9 cellular contexts compared by ENCODE assay signal in the genomic region with DNA sequence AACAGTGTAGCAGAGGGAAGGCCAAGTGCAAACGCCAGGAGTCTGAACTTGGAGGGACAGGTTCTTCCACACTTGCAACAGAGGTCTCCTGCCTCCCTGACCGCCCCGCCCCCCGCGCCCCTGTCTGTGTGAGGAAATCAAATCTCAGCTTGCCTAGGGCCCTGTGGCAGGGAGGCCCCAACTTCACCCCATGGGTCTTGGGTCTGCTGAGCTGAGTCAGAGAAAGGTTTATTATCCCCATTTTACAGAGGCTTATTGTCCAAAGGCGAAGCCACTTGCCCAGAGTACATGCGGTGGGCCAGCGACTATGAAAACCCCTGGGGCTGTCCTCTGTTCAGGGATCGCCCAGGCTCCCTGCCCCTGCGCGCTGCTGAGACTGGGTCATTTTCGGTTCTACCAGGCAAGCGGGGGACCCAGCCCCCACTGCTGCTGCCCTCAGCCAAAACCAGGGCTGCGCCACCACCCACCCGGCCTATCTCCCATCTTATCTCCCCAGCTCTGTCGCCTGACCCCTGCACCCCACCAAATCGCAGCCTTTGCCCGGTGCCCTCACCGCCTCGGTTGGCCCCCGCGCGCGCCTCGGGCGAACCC. TPM values are rescaled to one million over a fixed set of nuclear protein-coding genes. Genes with fewer than 3 reads are reported as not detected.
DNase-seq lines count a peak whose midpoint lies in the region; ATAC-seq lines count a peak whose summit lies in the region.
"Had no signal": no experiment of that assay in that cellular context is flagged by ENCODE, and none has a peak within 500 bp of the region (broad histone marks: within the 10 kb centered on the region; RNA-seq: fewer than 3 reads in every experiment).

No MANE protein-coding gene starts in this region.

- H3K27me3 Mint-ChIP-seq in activated T-helper 2 cell treated with anti-CD3 and anti-CD28 coated beads, Interferon-gamma antibody, Interleukin-2, Interleukin-4, amounts not matched to agents 10 μg/mL and 5 μg/mL and 100 μg/mL, durations not matched to agents 14 hours and 24 hours and 36 hours (ENCODE audit: low read depth) = peaks cover 3% of the 10 kb centered on the region
- no peaks in the 10 kb centered on the region for H3K27me3 Mint-ChIP-seq in stimulated activated naive CD8-positive, alpha-beta T cell treated with anti-CD3 and anti-CD28 coated beads, Interleukin-15, Interleukin-2, amounts not matched to agents 100 ng/mL and 50 ng/mL, for 24 hours

- peak overlapping the region; percentile 56 for H3K4me3 ChIP-seq in iPS-18c (ENCODE audit: insufficient read depth, low read depth, low read length)

- H3K4me1 Mint-ChIP-seq in activated T-helper 2 cell treated with anti-CD3 and anti-CD28 coated beads, Interferon-gamma antibody, Interleukin-2, Interleukin-4, amounts not matched to agents 10 μg/mL and 5 μg/mL and 100 μg/mL, durations not matched to agents 14 hours and 24 hours and 36 hours (ENCODE audit: low read depth) = peaks cover 16% of the 10 kb centered on the region
- H3K4me1 Mint-ChIP-seq in stimulated activated naive CD8-positive, alpha-beta T cell treated with anti-CD3 and anti-CD28 coated beads, Interleukin-15, Interleukin-2, amounts not matched to agents 100 ng/mL and 50 ng/mL, for 24 hours (ENCODE audit: low read depth) = peaks cover 29% of the 10 kb centered on the region

- H3K27ac Mint-ChIP-seq in activated T-helper 2 cell treated with anti-CD3 and anti-CD28 coated beads, Interferon-gamma antibody, Interleukin-2, Interleukin-4, amounts not matched to agents 10 μg/mL and 5 μg/mL and 100 μg/mL, durations not matched to agents 14 hours and 24 hours and 36 hours = peak overlapping the region; percentile 46
- no peak overlapping the region for H3K27ac Mint-ChIP-seq in stimulated activated naive CD8-positive, alpha-beta T cell treated with anti-CD3 and anti-CD28 coated beads, Interleukin-15, Interleukin-2, amounts not matched to agents 100 ng/mL and 50 ng/mL, for 24 hours

- H3K9me3 Mint-ChIP-seq in activated T-helper 2 cell treated with anti-CD3 and anti-CD28 coated beads, Interferon-gamma antibody, Interleukin-2, Interleukin-4, amounts not matched to agents 10 μg/mL and 5 μg/mL and 100 μg/mL, durations not matched to agents 14 hours and 24 hours and 36 hours = no peaks in the 10 kb centered on the region
- H3K9me3 Mint-ChIP-seq in stimulated activated naive CD8-positive, alpha-beta T cell treated with anti-CD3 and anti-CD28 coated beads, Interleukin-15, Interleukin-2, amounts not matched to agents 100 ng/mL and 50 ng/mL, for 24 hours = no peaks in the 10 kb centered on the region

- H3K9me3 ChIP-seq in iPS-18c (ENCODE audit: control insufficient read depth, insufficient read depth, low read length) = no peaks in the 10 kb centered on the region

- ATAC-seq in HG03039 (IDR thresholded peaks at IDR 0.05; ENCODE audit: unreplicated experiment) = peak; percentile 4
- ATAC-seq in HG03442 (IDR thresholded peaks at IDR 0.05; ENCODE audit: unreplicated experiment) = no peak
- no peak for ATAC-seq in HG03196 (IDR thresholded peaks at IDR 0.05; ENCODE audit: unreplicated experiment)

- no peak for DNase-seq in activated T-helper 2 cell treated with anti-CD3 and anti-CD28 coated beads, Interferon-gamma antibody, Interleukin-2, Interleukin-4, amounts not matched to agents 10 μg/mL and 5 μg/mL and 100 μg/mL, durations not matched to agents 14 hours and 24 hours and 36 hours (ENCODE audit: low spot score)
- DNase-seq in NCI-H524 (lab: John Stamatoyannopoulos, UW) = no peak
- DNase-seq in NCI-H226 = no peak

- intact Hi-C loops in activated T-helper 2 cell treated with anti-CD3 and anti-CD28 coated beads, Interferon-gamma antibody, Interleukin-2, Interleukin-4, amounts not matched to agents 10 μg/mL and 5 μg/mL and 100 μg/mL, durations not matched to agents 14 hours and 24 hours and 36 hours (cut with micrococcal nuclease) = loop anchor here (2.0 kb wide), 1 partner anchor 13 kb away; no protein-coding TSS in a partner anchor

- peaks cover 12% of the 10 kb centered on the region for H3K36me3 Mint-ChIP-seq in activated T-helper 2 cell treated with anti-CD3 and anti-CD28 coated beads, Interferon-gamma antibody, Interleukin-2, Interleukin-4, amounts not matched to agents 10 μg/mL and 5 μg/mL and 100 μg/mL, durations not matched to agents 14 hours and 24 hours and 36 hours (ENCODE audit: low read depth)
- peaks cover 10% of the 10 kb centered on the region for H3K36me3 Mint-ChIP-seq in stimulated activated naive CD8-positive, alpha-beta T cell treated with anti-CD3 and anti-CD28 coated beads, Interleukin-15, Interleukin-2, amounts not matched to agents 100 ng/mL and 50 ng/mL, for 24 hours (ENCODE audit: low read depth)

- peak overlapping the region; percentile 74 for H3K4me3 Mint-ChIP-seq in activated T-helper 2 cell treated with anti-CD3 and anti-CD28 coated beads, Interferon-gamma antibody, Interleukin-2, Interleukin-4, amounts not matched to agents 10 μg/mL and 5 μg/mL and 100 μg/mL, durations not matched to agents 14 hours and 24 hours and 36 hours (ENCODE audit: low read depth)
- H3K4me3 Mint-ChIP-seq in stimulated activated naive CD8-positive, alpha-beta T cell treated with anti-CD3 and anti-CD28 coated beads, Interleukin-15, Interleukin-2, amounts not matched to agents 100 ng/mL and 50 ng/mL, for 24 hours = peak overlapping the region; percentile 57

RNA-seq across cellular contexts. Expression of a gene that starts 1.0 kb away (rescaled TPM):
- 29.1 and 30.0 TPM in 2 replicates for total RNA-seq in activated T-helper 2 cell treated with anti-CD3 and anti-CD28 coated beads, Interferon-gamma antibody, Interleukin-2, Interleukin-4, amounts not matched to agents 10 μg/mL and 5 μg/mL and 100 μg/mL, durations not matched to agents 14 hours and 24 hours and 36 hours

RNA-seq across cellular contexts. Expression of a gene that starts 58.8 kb away (rescaled TPM):
- not detected in 2 replicates for total RNA-seq in activated T-helper 2 cell treated with anti-CD3 and anti-CD28 coated beads, Interferon-gamma antibody, Interleukin-2, Interleukin-4, amounts not matched to agents 10 μg/mL and 5 μg/mL and 100 μg/mL, durations not matched to agents 14 hours and 24 hours and 36 hours
- total RNA-seq: pulmonary artery endothelial cell had no signal
